ENCODE assay signal across 19 cellular contexts in genomic region chr18:48333563-48333962, GRCh38.
DNase-seq lines count a peak whose midpoint lies in the region; TF ChIP-seq lines count a peak whose summit lies in the region.
"Had no signal": no experiment of that assay in that cellular context is flagged by ENCODE, and none has a peak within 500 bp of the region (broad histone marks: within the 10 kb centered on the region; RNA-seq: fewer than 3 reads in every experiment).

No MANE protein-coding gene starts in this region.

- H3K4me1 Mint-ChIP-seq in neural progenitor cell, result peaks cover 10% of the 10 kb centered on the region
- H3K4me1 Mint-ChIP-seq: activated naive CD8-positive, alpha-beta T cell treated with anti-CD3 and anti-CD28 coated beads, Interleukin-2, amount 10 ng/mL, durations not matched to agents 7 days and 5 days had no signal

- H3K4me3 ChIP-seq in neural progenitor cell, result no peak overlapping the region
- H3K4me3 ChIP-seq: colonic mucosa had no signal

- H3K4me3 Mint-ChIP-seq in neural progenitor cell, result no peak overlapping the region
- H3K4me3 Mint-ChIP-seq: activated CD8-positive, alpha-beta memory T cell treated with anti-CD3 and anti-CD28 coated beads, Interleukin-2, amount 10 ng/mL, durations not matched to agents 7 days and 5 days; activated naive CD8-positive, alpha-beta T cell treated with anti-CD3 and anti-CD28 coated beads, Interleukin-2, amount 10 ng/mL, durations not matched to agents 7 days and 5 days; brain; natural killer cell treated with Interleukin-12 subunit alpha and Interleukin-12 subunit beta and Interleukin-15 and Interleukin-18, amount 100 ng/mL, for 72 hours; stimulated activated naive CD8-positive, alpha-beta T cell treated with anti-CD3 and anti-CD28 coated beads, Interleukin-15, Interleukin-2, amounts not matched to agents 100 ng/mL and 50 ng/mL, for 24 hours had no signal

- peak overlapping the region; percentile 28 for H2AFZ ChIP-seq in neural progenitor cell (replicated peaks)

- DNase-seq in DMS53 (lab: John Stamatoyannopoulos, UW) (peak; percentile 98), NCI-H2029 (lab: John Stamatoyannopoulos, UW) (peak; percentile 53), SHP77 treated with DMSO at 0.1 percent for 48 hours (lab: John Stamatoyannopoulos, UW) (peak; percentile 31), neural progenitor cell (ENCODE audit: low spot score) (peak; percentile 36), DMS 273 (lab: John Stamatoyannopoulos, UW; ENCODE audit: unreplicated experiment) (no peak), DMS114 treated with DMSO at 0.1 percent for 48 hours (lab: John Stamatoyannopoulos, UW; ENCODE audit: unreplicated experiment) (no peak), T-helper 2 cell (no peak), NCI-H1436 (lab: John Stamatoyannopoulos, UW) (no peak)
- DNase-seq: activated CD8-positive, alpha-beta memory T cell treated with anti-CD3 and anti-CD28 coated beads, Interleukin-2, amount 10 ng/mL, durations not matched to agents 7 days and 5 days; activated naive CD8-positive, alpha-beta T cell treated with anti-CD3 and anti-CD28 coated beads, Interleukin-2, amount 10 ng/mL, durations not matched to agents 7 days and 5 days; colonic mucosa; Kasumi-1; NCI-H1048; NCI-H526; SW 1271; trophoblast cell had no signal

- H3K4me1 ChIP-seq in neural progenitor cell, result peaks cover 5% of the 10 kb centered on the region
- H3K4me1 ChIP-seq: colonic mucosa had no signal

- no peaks in the 10 kb centered on the region for H3K36me3 Mint-ChIP-seq in neural progenitor cell
- H3K36me3 Mint-ChIP-seq: activated CD8-positive, alpha-beta memory T cell treated with anti-CD3 and anti-CD28 coated beads, Interleukin-2, amount 10 ng/mL, durations not matched to agents 7 days and 5 days; activated naive CD8-positive, alpha-beta T cell treated with anti-CD3 and anti-CD28 coated beads, Interleukin-2, amount 10 ng/mL, durations not matched to agents 7 days and 5 days; brain; natural killer cell treated with Interleukin-12 subunit alpha and Interleukin-12 subunit beta and Interleukin-15 and Interleukin-18, amount 100 ng/mL, for 72 hours had no signal

- no peaks in the 10 kb centered on the region for H3K79me2 ChIP-seq in neural progenitor cell (ENCODE audit: low read depth)

- no peak overlapping the region for H3K27ac Mint-ChIP-seq in neural progenitor cell
- H3K27ac Mint-ChIP-seq: activated CD8-positive, alpha-beta memory T cell treated with anti-CD3 and anti-CD28 coated beads, Interleukin-2, amount 10 ng/mL, durations not matched to agents 7 days and 5 days; activated naive CD8-positive, alpha-beta T cell treated with anti-CD3 and anti-CD28 coated beads, Interleukin-2, amount 10 ng/mL, durations not matched to agents 7 days and 5 days; natural killer cell treated with Interleukin-12 subunit alpha and Interleukin-12 subunit beta and Interleukin-15 and Interleukin-18, amount 100 ng/mL, for 72 hours; stimulated activated naive CD8-positive, alpha-beta T cell treated with anti-CD3 and anti-CD28 coated beads, Interleukin-15, Interleukin-2, amounts not matched to agents 100 ng/mL and 50 ng/mL, for 24 hours had no signal

- no peaks in the 10 kb centered on the region for H3K27me3 Mint-ChIP-seq in neural progenitor cell (ENCODE audit: insufficient read depth, low read depth)

- no peaks in the 10 kb centered on the region for H3K27me3 ChIP-seq in neural progenitor cell
- H3K27me3 ChIP-seq: colonic mucosa had no signal

- H4K20me1 ChIP-seq in neural progenitor cell (ENCODE audit: low read depth), result no peaks in the 10 kb centered on the region

- TF ChIP-seq CTCF in neural progenitor cell (IDR thresholded peaks at IDR 0.05), result no peak

- H3K27ac ChIP-seq in neural progenitor cell, result no peak overlapping the region
- H3K27ac ChIP-seq: colonic mucosa had no signal

- H3F3A ChIP-seq in neural progenitor cell (ENCODE audit: low read depth), result no peaks in the 10 kb centered on the region

- no peaks in the 10 kb centered on the region for H3K9me3 Mint-ChIP-seq in neural progenitor cell
- H3K9me3 Mint-ChIP-seq: activated naive CD8-positive, alpha-beta T cell treated with anti-CD3 and anti-CD28 coated beads, Interleukin-2, amount 10 ng/mL, durations not matched to agents 7 days and 5 days; natural killer cell treated with Interleukin-12 subunit alpha and Interleukin-12 subunit beta and Interleukin-15 and Interleukin-18, amount 100 ng/mL, for 72 hours; stimulated activated naive CD8-positive, alpha-beta T cell treated with anti-CD3 and anti-CD28 coated beads, Interleukin-15, Interleukin-2, amounts not matched to agents 100 ng/mL and 50 ng/mL, for 24 hours had no signal

- no peak overlapping the region for H3K4me2 ChIP-seq in neural progenitor cell

- H3K9ac ChIP-seq in neural progenitor cell, result no peak overlapping the region

- no peaks in the 10 kb centered on the region for H3K9me3 ChIP-seq in neural progenitor cell (ENCODE audit: low read depth)
- H3K9me3 ChIP-seq: colonic mucosa had no signal

- H3K36me3 ChIP-seq in neural progenitor cell, result no peaks in the 10 kb centered on the region
- H3K36me3 ChIP-seq: colonic mucosa had no signal

Comparison
In these comparisons a context has a peak if more than half of its experiments do, and no peak if none do; other contexts are left out.
1. DNase-seq: peak in DMS53 (single experiment), NCI-H2029 (single experiment), SHP77 treated with DMSO at 0.1 percent for 48 hours (single experiment) and neural progenitor cell (single experiment); none in DMS 273 (single experiment), DMS114 treated with DMSO at 0.1 percent for 48 hours (single experiment), T-helper 2 cell (0 of 5) and NCI-H1436 (single experiment).